1 cellular context compared by ENCODE assay signal in the genomic region with DNA sequence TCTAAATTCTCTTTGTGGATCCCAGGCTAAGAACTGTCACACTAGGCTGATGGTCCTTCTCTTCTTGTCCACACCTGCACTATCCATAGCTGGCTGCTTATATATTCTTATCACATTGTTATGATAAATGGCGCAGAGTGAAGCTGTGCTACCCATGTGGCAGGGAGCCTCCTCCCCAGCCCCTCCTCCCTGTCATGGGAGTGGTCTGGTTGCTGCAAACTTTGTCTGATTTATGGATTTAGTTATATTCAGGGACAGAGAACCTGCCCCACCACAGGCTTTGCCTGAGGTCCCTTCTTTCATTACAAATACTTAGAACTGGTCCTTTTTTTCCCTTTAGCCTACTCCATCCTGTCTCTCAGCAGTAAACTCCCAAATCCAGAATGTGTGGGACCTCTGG.
TF ChIP-seq lines count a peak whose summit lies in the region.

No MANE protein-coding gene starts in this region.

TF ChIP-seq in K562, 482 proteins besides CTCF, POLR2A, EP300 and RAD21:
- TF ChIP-seq, protein P1, sequence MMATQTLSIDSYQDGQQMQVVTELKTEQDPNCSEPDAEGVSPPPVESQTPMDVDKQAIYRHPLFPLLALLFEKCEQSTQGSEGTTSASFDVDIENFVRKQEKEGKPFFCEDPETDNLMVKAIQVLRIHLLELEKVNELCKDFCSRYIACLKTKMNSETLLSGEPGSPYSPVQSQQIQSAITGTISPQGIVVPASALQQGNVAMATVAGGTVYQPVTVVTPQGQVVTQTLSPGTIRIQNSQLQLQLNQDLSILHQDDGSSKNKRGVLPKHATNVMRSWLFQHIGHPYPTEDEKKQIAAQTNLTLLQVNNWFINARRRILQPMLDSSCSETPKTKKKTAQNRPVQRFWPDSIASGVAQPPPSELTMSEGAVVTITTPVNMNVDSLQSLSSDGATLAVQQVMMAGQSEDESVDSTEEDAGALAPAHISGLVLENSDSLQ (IDR thresholded peaks at IDR 0.05): peak; percentile 71
- TF ChIP-seq MEIS2 (IDR thresholded peaks at IDR 0.05; ENCODE audit: partially characterized antibody): peak; percentile 68
- TF ChIP-seq NCOA6 (IDR thresholded peaks at IDR 0.05): no peak
- TF ChIP-seq BDP1 (IDR thresholded peaks at IDR 0.05; ENCODE audit: insufficient read depth, insufficient read length): no peak
- no peak for TF ChIP-seq ETS2 (tag; IDR thresholded peaks at IDR 0.05; ENCODE audit: borderline replicate concordance, poor library complexity, severe bottlenecking)
- no peak for TF ChIP-seq NCOR1 (IDR thresholded peaks at IDR 0.05)
- no peak for TF ChIP-seq PBX2 (CRISPR knock-in tag; IDR thresholded peaks at IDR 0.05; ENCODE audit: low read depth)
- TF ChIP-seq PBX2 (tag; conservative IDR thresholded peaks at IDR 0.05; ENCODE audit: low read depth): peak; percentile 84
